In genomic region chr6:5566718-5567117, GRCh38 we compare ENCODE assay signal across 20 cellular contexts.
DNase-seq lines count a peak whose midpoint lies in the region; ATAC-seq and TF ChIP-seq lines count a peak whose summit lies in the region.
"Had no signal": no experiment of that assay in that cellular context is flagged by ENCODE, and none has a peak within 500 bp of the region (broad histone marks: within the 10 kb centered on the region; RNA-seq: fewer than 3 reads in every experiment).

No MANE protein-coding gene starts in this region.

- H3K27me3 ChIP-seq in BLaER1 (no peaks in the 10 kb centered on the region), stomach (no peaks in the 10 kb centered on the region)
- H3K27me3 ChIP-seq: heart right ventricle, neutrophil, tibial nerve had no signal

- intact Hi-C loops in cardiac septum (cut with DNase I) (no loop called here), stomach (cut with DNase I; ENCODE audit: low total_unique reads) (no loop called here)

- WGBS in stomach, 5 donors = 88 to 98% (median 96%) methylated on average over 4 of the region's 4 CpGs

- H3K36me3 ChIP-seq in BLaER1 (no peaks in the 10 kb centered on the region), stomach (no peaks in the 10 kb centered on the region)
- H3K36me3 ChIP-seq: heart right ventricle, neutrophil, tibial nerve had no signal

- H4K20me1 ChIP-seq in BLaER1 = no peaks in the 10 kb centered on the region

- no peak overlapping the region for H3K27ac ChIP-seq in BLaER1
- H3K27ac ChIP-seq in stomach = no peak overlapping the region
- H3K27ac ChIP-seq: A549, heart right ventricle, neutrophil, tibial nerve had no signal

- no peak for TF ChIP-seq POLR2A in stomach (IDR thresholded peaks at IDR 0.05)

- H3K4me2 ChIP-seq in BLaER1 = peak overlapping the region; percentile 39; the same call in 1 of the 2 replicates
- H3K4me2 ChIP-seq: A549 had no signal

- ATAC-seq in GM18868 (IDR thresholded peaks at IDR 0.05; ENCODE audit: unreplicated experiment) = peak; percentile 64
- peak; percentile 64 for ATAC-seq in GM21786 (IDR thresholded peaks at IDR 0.05; ENCODE audit: unreplicated experiment)
- ATAC-seq in HG03280 (IDR thresholded peaks at IDR 0.05; ENCODE audit: unreplicated experiment) = peak; percentile 58
- ATAC-seq: A549, heart right ventricle, right cardiac atrium had no signal

- H3K4me1 ChIP-seq in BLaER1 (peaks cover 24% of the 10 kb centered on the region), stomach (peaks cover 0 to 7% (median 3%) of the 10 kb centered on the region in 4 donors)
- H3K4me1 ChIP-seq: A549 had no signal

- no peak for TF ChIP-seq CTCF in stomach (IDR thresholded peaks at IDR 0.05)

- no peak for DNase-seq in activated naive CD4-positive, alpha-beta T cell treated with anti-CD3 and anti-CD28 coated beads, Interleukin-2, amount 50 U/mL, for 16 hours
- DNase-seq in NCI-H1417 (lab: John Stamatoyannopoulos, UW) (no peak), cardiac septum (ENCODE audit: low spot score) (no peak), stomach (no peak)
- DNase-seq: activated naive CD4-positive, alpha-beta T cell treated with anti-CD3 and anti-CD28 coated beads for 36 hours; CD4-positive, alpha-beta T cell; dermis blood vessel endothelial cell; heart right ventricle; kidney; midbrain; NCI-H526; right cardiac atrium; stimulated activated CD4-positive, alpha-beta T cell treated with anti-CD3 and anti-CD28 coated beads, Interleukin-1b, Interleukin-23, amount 100 ng/mL, for 48 hours had no signal

- H3K9ac ChIP-seq in BLaER1 = no peak overlapping the region

- H3K9me3 ChIP-seq in BLaER1 (peaks cover 25% of the 10 kb centered on the region), stomach (no peaks in the 10 kb centered on the region)
- H3K9me3 ChIP-seq: A549, heart right ventricle, neutrophil, tibial nerve had no signal

- no peak overlapping the region for H3K4me3 ChIP-seq in BLaER1
- H3K4me3 ChIP-seq in stomach = no peak overlapping the region
- H3K4me3 ChIP-seq: A549, heart right ventricle, tibial nerve had no signal

- no peak for TF ChIP-seq EP300 in stomach (IDR thresholded peaks at IDR 0.05)
